ENCODE assay signal across 21 cellular contexts in the genomic region with DNA sequence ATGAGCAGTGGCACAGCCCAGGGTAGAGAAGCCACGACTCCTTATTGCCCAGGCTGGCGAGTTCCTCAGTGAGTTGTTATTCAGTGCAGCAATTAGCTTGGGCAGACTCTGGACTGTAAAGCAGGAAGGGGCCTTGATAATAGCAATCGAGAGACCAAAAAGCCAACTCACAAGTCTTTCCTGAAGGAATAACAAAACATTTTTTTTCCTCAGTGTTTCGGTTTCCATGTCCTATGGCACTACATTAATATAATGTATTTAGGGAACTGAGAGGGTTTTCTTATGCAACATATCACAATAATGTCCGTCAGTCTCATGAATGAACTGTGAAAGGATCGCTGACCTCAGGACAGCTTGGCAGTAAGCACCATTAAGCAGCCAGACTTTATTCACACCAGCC.
A peak's percentile ranks its signal among the peaks of the same experiment; 100 is the strongest.
DNase-seq lines count a peak whose midpoint lies in the region; FAIRE-seq lines count a peak whose summit lies in the region.
"Had no signal": no experiment of that assay in that cellular context is flagged by ENCODE, and none has a peak within 500 bp of the region (broad histone marks: within the 10 kb centered on the region; RNA-seq: fewer than 3 reads in every experiment).

No MANE protein-coding gene starts in this region.

- H3K4me1 Mint-ChIP-seq in dendritic cell treated with granulocyte-macrophage colony-stimulating factor and Interleukin-4, amounts not matched to agents 40 ng/mL and 50 ng/mL, for 4 days (ENCODE audit: low read depth) = peaks cover 48% of the 10 kb centered on the region
- H3K4me1 Mint-ChIP-seq: GM23338 had no signal

- H3F3A ChIP-seq in GM23248 (ENCODE audit: insufficient read depth) = peaks cover 7% of the 10 kb centered on the region

- no peaks in the 10 kb centered on the region for H4K20me1 ChIP-seq in GM23248 (ENCODE audit: insufficient read depth)
- H4K20me1 ChIP-seq: BLaER1 treated with 17β-estradiol and CSF1 and Interleukin-3, amounts not matched to agents 10 nM and 100 nM had no signal

- H3K9me2 ChIP-seq in GM23248 (ENCODE audit: insufficient read depth) = no peaks in the 10 kb centered on the region

- H3K27me3 ChIP-seq in small intestine (ENCODE audit: control insufficient read depth in 2 of 2, insufficient read depth in 2 of 2, low read length in 2 of 2) (no peaks in the 10 kb centered on the region), GM23248 (replicated peaks; ENCODE audit: insufficient read depth) (no peaks in the 10 kb centered on the region)
- H3K27me3 ChIP-seq: BLaER1 treated with 17β-estradiol and CSF1 and Interleukin-3, amounts not matched to agents 10 nM and 100 nM had no signal

- H3K4me1 ChIP-seq in mesodermal cell (ENCODE audit: control insufficient read depth, insufficient read depth, low read length, poor library complexity, severe bottlenecking) = peaks cover 12% of the 10 kb centered on the region
- H3K4me1 ChIP-seq in small intestine (ENCODE audit: control insufficient read depth in 2 of 2, insufficient read depth in 1 of 2, low read depth in 1 of 2, low read length in 1 of 2) = peaks cover 5 to 16% of the 10 kb centered on the region in 2 donors
- H3K4me1 ChIP-seq in GM23248 (ENCODE audit: insufficient read depth) = peaks cover 24% of the 10 kb centered on the region

- no peak for FAIRE-seq in small intestine (lab: Jason Lieb, UNC)
- FAIRE-seq: keratinocyte had no signal

- peak overlapping the region; percentile 26 for H3K4me3 Mint-ChIP-seq in dendritic cell treated with granulocyte-macrophage colony-stimulating factor and Interleukin-4, amounts not matched to agents 40 ng/mL and 50 ng/mL, for 4 days
- H3K4me3 Mint-ChIP-seq: GM23338; naive thymus-derived CD8-positive, alpha-beta T cell; T-helper 1 cell treated with Interleukin-12 subunit alpha and Interleukin-12 subunit beta and Interleukin-4 antibody, amounts not matched to agents 30 μg/mL and 1 μg/mL, for 36 hours had no signal

- no peaks in the 10 kb centered on the region for H3K36me3 Mint-ChIP-seq in dendritic cell treated with granulocyte-macrophage colony-stimulating factor and Interleukin-4, amounts not matched to agents 40 ng/mL and 50 ng/mL, for 4 days (ENCODE audit: low read depth)
- H3K36me3 Mint-ChIP-seq: naive thymus-derived CD8-positive, alpha-beta T cell had no signal

- no peak overlapping the region for H3K4me2 ChIP-seq in GM23248 (ENCODE audit: unreplicated experiment)
- H3K4me2 ChIP-seq: GM23338, KMS-11 had no signal

- H3K27ac ChIP-seq in mesodermal cell (ENCODE audit: low read depth, low read length, severe bottlenecking) (peak overlapping the region; percentile 32), small intestine (ENCODE audit: low read depth in 1 of 2, low read length in 1 of 2) (peak overlapping the region; percentile 61 to 83), GM23248 (no peak overlapping the region)
- H3K27ac ChIP-seq: 22Rv1; BLaER1 treated with 17β-estradiol and CSF1 and Interleukin-3, amounts not matched to agents 10 nM and 100 nM; epithelial cell of prostate; KMS-11 had no signal

- H3K9me3 ChIP-seq in mesodermal cell (ENCODE audit: control insufficient read depth, low read length) (no peaks in the 10 kb centered on the region), small intestine (ENCODE audit: control insufficient read depth, low read depth) (no peaks in the 10 kb centered on the region), GM23248 (ENCODE audit: low read depth) (no peaks in the 10 kb centered on the region)

- H2AFZ ChIP-seq in GM23248 = no peak overlapping the region
- H2AFZ ChIP-seq: GM23338 had no signal

- H3K9me3 Mint-ChIP-seq in dendritic cell treated with granulocyte-macrophage colony-stimulating factor and Interleukin-4, amounts not matched to agents 40 ng/mL and 50 ng/mL, for 4 days = no peaks in the 10 kb centered on the region
- H3K9me3 Mint-ChIP-seq: GM23338; naive thymus-derived CD8-positive, alpha-beta T cell; T-helper 1 cell treated with Interleukin-12 subunit alpha and Interleukin-12 subunit beta and Interleukin-4 antibody, amounts not matched to agents 30 μg/mL and 1 μg/mL, for 36 hours had no signal

- WGBS in mesodermal cell (ENCODE audit: insufficient coverage in 2 of 2), 2 experiments = 75 to 88% methylated on average over 3 to 4 of the region's 6 CpGs
- 14 to 45% (median 41%) methylated on average over 6 of the region's 6 CpGs for WGBS in small intestine, 3 donors
- WGBS in GM23248 (ENCODE audit: low coverage in 1 of 2, low lambda C conversion rate in 2 of 2, missing lambda C conversion rate in 2 of 2), 2 experiments = 94 to 97% methylated on average over 6 of the region's 6 CpGs

- peak overlapping the region; percentile 45 for H3K27ac Mint-ChIP-seq in dendritic cell treated with granulocyte-macrophage colony-stimulating factor and Interleukin-4, amounts not matched to agents 40 ng/mL and 50 ng/mL, for 4 days
- H3K27ac Mint-ChIP-seq: GM23338; naive thymus-derived CD8-positive, alpha-beta T cell; T-helper 1 cell treated with Interleukin-12 subunit alpha and Interleukin-12 subunit beta and Interleukin-4 antibody, amounts not matched to agents 30 μg/mL and 1 μg/mL, for 36 hours had no signal

- H3K27me3 Mint-ChIP-seq in dendritic cell treated with granulocyte-macrophage colony-stimulating factor and Interleukin-4, amounts not matched to agents 40 ng/mL and 50 ng/mL, for 4 days = no peaks in the 10 kb centered on the region
- H3K27me3 Mint-ChIP-seq: naive thymus-derived CD8-positive, alpha-beta T cell had no signal

- DNase-seq in DMS79 treated with DMSO at 0.1 percent for 48 hours (lab: John Stamatoyannopoulos, UW) (peak; percentile 10), DMS79 (lab: John Stamatoyannopoulos, UW) (no peak), small intestine (peak; percentile 95), cerebellum (ENCODE audit: low spot score) (no peak), iPS-NIHi7 (ENCODE audit: extremely low spot score) (no peak), GM23248 (no peak)
- DNase-seq: activated CD4-positive, CD25-positive, alpha-beta regulatory T cell; amniotic stem cell; DND-41; naive thymus-derived CD8-positive, alpha-beta T cell; NCI-H524; stimulated activated CD4-positive, alpha-beta T cell treated with anti-CD3 and anti-CD28 coated beads, Interleukin-4, amount 100 ng/mL, for 24 hours had no signal

- in situ Hi-C loops in GM23248 (cut with MboI) = no loop called here

- no peaks in the 10 kb centered on the region for H3K36me3 ChIP-seq in mesodermal cell (ENCODE audit: control insufficient read depth, insufficient read depth, low read length)
- H3K36me3 ChIP-seq in small intestine (ENCODE audit: control insufficient read depth in 2 of 2, insufficient read depth in 2 of 2, low read length in 2 of 2) = no peaks in the 10 kb centered on the region
- no peaks in the 10 kb centered on the region for H3K36me3 ChIP-seq in GM23248 (ENCODE audit: low read depth)
- H3K36me3 ChIP-seq: BLaER1 treated with 17β-estradiol and CSF1 and Interleukin-3, amounts not matched to agents 10 nM and 100 nM had no signal

- no peaks in the 10 kb centered on the region for H3K79me2 ChIP-seq in GM23248 (ENCODE audit: insufficient read depth)

- H3K9ac ChIP-seq in GM23248 = no peak overlapping the region
- H3K9ac ChIP-seq: BLaER1 treated with 17β-estradiol and CSF1 and Interleukin-3, amounts not matched to agents 10 nM and 100 nM; KMS-11 had no signal

- no peak overlapping the region for H3K4me3 ChIP-seq in mesodermal cell (ENCODE audit: extremely low read depth, insufficient read depth, low read length, poor library complexity, severe bottlenecking)
- no peak overlapping the region for H3K4me3 ChIP-seq in small intestine (ENCODE audit: low read depth in 1 of 2, low read length in 2 of 2)
- H3K4me3 ChIP-seq in GM23248 = no peak overlapping the region
- H3K4me3 ChIP-seq: BLaER1 treated with 17β-estradiol and CSF1 and Interleukin-3, amounts not matched to agents 10 nM and 100 nM; GM23338 had no signal

- intact Hi-C loops in dendritic cell treated with granulocyte-macrophage colony-stimulating factor and Interleukin-4, amounts not matched to agents 40 ng/mL and 50 ng/mL, for 4 days (cut with micrococcal nuclease) = loop anchor here (5.0 to 10.0 kb wide), 3 partner anchors 84 to 329 kb away; no protein-coding TSS in a partner anchor

Comparison
In these comparisons a context has a peak if more than half of its experiments do, and no peak if none do; other contexts are left out.
1. DNase-seq: peak in DMS79 treated with DMSO at 0.1 percent for 48 hours (single experiment) and small intestine (single experiment); none in DMS79 (single experiment), cerebellum (single experiment), iPS-NIHi7 (single experiment) and GM23248 (single experiment).